In genomic region chr22:40525250-40525884, GRCh38 we compare ENCODE assay signal across 8 cellular contexts.
DNase-seq lines count a peak whose midpoint lies in the region; TF ChIP-seq lines count a peak whose summit lies in the region.

No MANE protein-coding gene starts in this region.

- no peak for TF ChIP-seq POLR2A in esophagus squamous epithelium (IDR thresholded peaks at IDR 0.05)

- no peak overlapping the region for H3K4me3 Mint-ChIP-seq in progenitor cell of endocrine pancreas (ENCODE audit: low read depth)

- H3K9me3 ChIP-seq in DOHH2 (ENCODE audit: control insufficient read depth, insufficient read depth, low read length): no peaks in the 10 kb centered on the region
- no peaks in the 10 kb centered on the region for H3K9me3 ChIP-seq in esophagus squamous epithelium

- H3K36me3 Mint-ChIP-seq in progenitor cell of endocrine pancreas (ENCODE audit: insufficient read depth): peaks cover 3% of the 10 kb centered on the region

- TF ChIP-seq CTCF in DOHH2 (IDR thresholded peaks at IDR 0.05; ENCODE audit: low read depth, low read length, poor library complexity, severe bottlenecking): peak; percentile 70
- TF ChIP-seq CTCF in esophagus squamous epithelium (IDR thresholded peaks at IDR 0.05): peak; percentile 53 to 74 (median 72)
- peak; percentile 83 for TF ChIP-seq CTCF in progenitor cell of endocrine pancreas (IDR thresholded peaks at IDR 0.05; ENCODE audit: unreplicated experiment)

- no peak overlapping the region for H3K4me2 ChIP-seq in DOHH2 (ENCODE audit: low read length)

- H3K27ac ChIP-seq in DOHH2 (ENCODE audit: low read depth, low read length) (no peak overlapping the region), esophagus squamous epithelium (no peak overlapping the region)

- no peak overlapping the region for H3K4me3 ChIP-seq in DOHH2 (ENCODE audit: low read length)
- no peak overlapping the region for H3K4me3 ChIP-seq in esophagus squamous epithelium

- no peaks in the 10 kb centered on the region; the same call in 1 of the 2 replicates for H4K20me1 ChIP-seq in DOHH2 (ENCODE audit: control insufficient read depth, insufficient read depth, low read depth, low read length)

- no peaks in the 10 kb centered on the region for H3K9me3 Mint-ChIP-seq in progenitor cell of endocrine pancreas (ENCODE audit: low read depth)

- peaks cover 1% of the 10 kb centered on the region for H3K4me1 Mint-ChIP-seq in progenitor cell of endocrine pancreas (ENCODE audit: low read depth)

- peaks cover 12% of the 10 kb centered on the region for H3K4me1 ChIP-seq in DOHH2 (ENCODE audit: control insufficient read depth, low read length)
- H3K4me1 ChIP-seq in esophagus squamous epithelium: peaks cover 4 to 23% (median 12%) of the 10 kb centered on the region in 3 donors

- H3K79me2 ChIP-seq in DOHH2 (ENCODE audit: control insufficient read depth, low read length): peaks cover 23% of the 10 kb centered on the region

- no peaks in the 10 kb centered on the region for H3K36me3 ChIP-seq in DOHH2 (ENCODE audit: control insufficient read depth, low read length)
- no peaks in the 10 kb centered on the region for H3K36me3 ChIP-seq in esophagus squamous epithelium

- intact Hi-C loops in esophagus squamous epithelium (cut with DNase I): loop anchor here (10.0 kb wide), 1 partner anchor 119 kb away; no protein-coding TSS in a partner anchor

- 33 to 40% methylated on average over 6 of the region's 6 CpGs for WGBS in esophagus squamous epithelium, 2 donors

- H3K27ac Mint-ChIP-seq in progenitor cell of endocrine pancreas: no peak overlapping the region

- DNase-seq in NCI-H69 (lab: John Stamatoyannopoulos, UW) (peak; percentile 55), esophagus squamous epithelium (lab: John Stamatoyannopoulos, UW) (no peak), progenitor cell of endocrine pancreas (ENCODE audit: low spot score, unreplicated experiment) (no peak), epidermal melanocyte (ENCODE audit: insufficient read length, low spot score) (no peak), NCI-H526 treated with DMSO at 0.1 percent for 48 hours (lab: John Stamatoyannopoulos, UW) (no peak), cerebellum (ENCODE audit: low spot score) (no peak)
- peak; percentile 87 for DNase-seq in activated CD8-positive, alpha-beta memory T cell treated with anti-CD3 and anti-CD28 coated beads, Interleukin-2, amount 50 U/mL, for 48 hours

- H3F3A ChIP-seq in DOHH2 (ENCODE audit: control insufficient read depth, insufficient read depth): no peaks in the 10 kb centered on the region; the same call in 1 of the 2 replicates

- H3K9me2 ChIP-seq in DOHH2 (replicated peaks; ENCODE audit: control insufficient read depth, low read length): no peaks in the 10 kb centered on the region

- no peaks in the 10 kb centered on the region for H3K27me3 ChIP-seq in DOHH2 (ENCODE audit: control insufficient read depth, low read length)
- no peaks in the 10 kb centered on the region for H3K27me3 ChIP-seq in esophagus squamous epithelium

- no peaks in the 10 kb centered on the region for H3K27me3 Mint-ChIP-seq in progenitor cell of endocrine pancreas

Comparison
In these comparisons a context has a peak if more than half of its experiments do, and no peak if none do; other contexts are left out.
1. DNase-seq: peak in NCI-H69 (single experiment) and activated CD8-positive, alpha-beta memory T cell treated with anti-CD3 and anti-CD28 coated beads, Interleukin-2, amount 50 U/mL, for 48 hours (single experiment); none in esophagus squamous epithelium (single experiment), progenitor cell of endocrine pancreas (single experiment), epidermal melanocyte (single experiment), NCI-H526 treated with DMSO at 0.1 percent for 48 hours (single experiment) and cerebellum (single experiment).
2. Peak in every context shown above with its lines, with median percentiles within 50 percentile points of each other: CTCF ChIP-seq.